In genomic region chr10:68095176-68095575, GRCh38 we compare ENCODE assay signal across 19 cellular contexts. TPM values are rescaled to one million over a fixed set of nuclear protein-coding genes. Genes with fewer than 3 reads are reported as not detected.
DNase-seq lines count a peak whose midpoint lies in the region; ATAC-seq and TF ChIP-seq lines count a peak whose summit lies in the region.
"Had no signal": no experiment of that assay in that cellular context is flagged by ENCODE, and none has a peak within 500 bp of the region (broad histone marks: within the 10 kb centered on the region; RNA-seq: fewer than 3 reads in every experiment).

No MANE protein-coding gene starts in this region.

- H3K27ac Mint-ChIP-seq in T-helper 17 cell, result peak overlapping the region; percentile 24
- H3K27ac Mint-ChIP-seq: activated CD4-positive, alpha-beta T cell treated with anti-CD3 and anti-CD28 coated beads for 36 hours; T-helper 1 cell treated with Interleukin-12 subunit alpha and Interleukin-12 subunit beta and Interleukin-4 antibody, amounts not matched to agents 30 μg/mL and 1 μg/mL, for 36 hours; type B pancreatic cell had no signal

- TF ChIP-seq CTCF in foreskin keratinocyte (conservative IDR thresholded peaks at IDR 0.05), result no peak

- H3K4me1 Mint-ChIP-seq in T-helper 17 cell, result no peaks in the 10 kb centered on the region
- H3K4me1 Mint-ChIP-seq: activated CD4-positive, alpha-beta T cell treated with anti-CD3 and anti-CD28 coated beads for 36 hours had no signal

- no peaks in the 10 kb centered on the region for H3K36me3 Mint-ChIP-seq in T-helper 17 cell (ENCODE audit: low read depth)
- H3K36me3 Mint-ChIP-seq: type B pancreatic cell had no signal

- H3K27me3 Mint-ChIP-seq in T-helper 17 cell, result no peaks in the 10 kb centered on the region
- H3K27me3 Mint-ChIP-seq: activated CD4-positive, alpha-beta T cell treated with anti-CD3 and anti-CD28 coated beads for 36 hours; type B pancreatic cell had no signal

- H3K4me3 Mint-ChIP-seq in T-helper 17 cell, result no peak overlapping the region
- H3K4me3 Mint-ChIP-seq: activated CD4-positive, alpha-beta T cell treated with anti-CD3 and anti-CD28 coated beads for 36 hours; activated T-cell treated with anti-CD3 and anti-CD28 coated beads, Interleukin-2, amount 50 U/mL, for 4 hours; T-helper 1 cell treated with Interleukin-12 subunit alpha and Interleukin-12 subunit beta and Interleukin-4 antibody, amounts not matched to agents 30 μg/mL and 1 μg/mL, for 36 hours; type B pancreatic cell had no signal

- H3K4me3 ChIP-seq in ACC112 (ENCODE audit: low read depth, low read length), result peak overlapping the region; percentile 44; the same call in 1 of the 2 replicates
- H3K4me3 ChIP-seq: hepatocyte had no signal

- no peak for ATAC-seq in T-helper 17 cell
- ATAC-seq in foreskin keratinocyte, result peak; percentile 62
- no peak for ATAC-seq in HG02884 (IDR thresholded peaks at IDR 0.05; ENCODE audit: unreplicated experiment)
- ATAC-seq in GM19023 (IDR thresholded peaks at IDR 0.05; ENCODE audit: unreplicated experiment), result no peak
- ATAC-seq: activated CD4-positive, alpha-beta T cell treated with anti-CD3 and anti-CD28 coated beads for 36 hours; activated T-cell treated with anti-CD3 and anti-CD28 coated beads, Interleukin-2, amount 50 U/mL, for 4 hours had no signal

- H3K79me2 ChIP-seq in ACC112 (ENCODE audit: control insufficient read depth, insufficient read depth, low read length, unreplicated experiment), result peaks cover 2% of the 10 kb centered on the region
- H3K79me2 ChIP-seq: hepatocyte had no signal

- H3K4me1 ChIP-seq in ACC112 (ENCODE audit: control insufficient read depth, insufficient read depth, low read length, unreplicated experiment), result peaks cover 55% of the 10 kb centered on the region
- H3K4me1 ChIP-seq in foreskin keratinocyte, result peaks cover 37% of the 10 kb centered on the region

- DNase-seq in HCEC 1CT, result peak; percentile 86
- DNase-seq in T-helper 17 cell, result no peak
- DNase-seq in foreskin keratinocyte, result peak in 1 of 2 donors; percentile 74
- DNase-seq in putamen (ENCODE audit: low spot score), result no peak
- DNase-seq in NCI-H345 treated with DMSO at 0.1 percent for 48 hours (lab: John Stamatoyannopoulos, UW; ENCODE audit: unreplicated experiment), result no peak
- DNase-seq: activated CD4-positive, alpha-beta T cell treated with anti-CD3 and anti-CD28 coated beads for 36 hours; activated T-cell treated with anti-CD3 and anti-CD28 coated beads, Interleukin-2, amount 50 U/mL, for 4 hours; amygdala; DMS79 treated with DMSO at 0.1 percent for 48 hours; effector CD4-positive, alpha-beta T cell; occipital lobe had no signal

- H3K36me3 ChIP-seq in ACC112 (ENCODE audit: insufficient read depth, low read length), result no peaks in the 10 kb centered on the region

- H3K27me3 ChIP-seq in ACC112 (ENCODE audit: insufficient read depth, low read length) (no peaks in the 10 kb centered on the region), foreskin keratinocyte (no peaks in the 10 kb centered on the region)
- H3K27me3 ChIP-seq: hepatocyte had no signal

- no peak overlapping the region for H2AFZ ChIP-seq in ACC112 (ENCODE audit: low read length, unreplicated experiment)
- H2AFZ ChIP-seq: hepatocyte had no signal

- H3K9me3 ChIP-seq in T-helper 17 cell (ENCODE audit: control insufficient read depth, low read length, poor library complexity, severe bottlenecking), result no peaks in the 10 kb centered on the region

- peak overlapping the region; percentile 91 for H3K27ac ChIP-seq in ACC112 (ENCODE audit: low read depth, low read length)
- peak overlapping the region; percentile 94 for H3K27ac ChIP-seq in foreskin keratinocyte
- H3K27ac ChIP-seq: hepatocyte had no signal

RNA-seq across cellular contexts. Expression of gene MYPN, which starts 14.1 kb away (rescaled TPM):
- total RNA-seq in T-helper 17 cell, result not detected
- 0.03 TPM in 1 of 2 replicates, not detected in the other for total RNA-seq in foreskin keratinocyte
- 0.01 TPM in 1 of 2 replicates, not detected in the other for polyA plus RNA-seq in foreskin keratinocyte
- total RNA-seq: activated CD4-positive, alpha-beta T cell treated with anti-CD3 and anti-CD28 coated beads for 36 hours; activated T-cell treated with anti-CD3 and anti-CD28 coated beads, Interleukin-2, amount 50 U/mL, for 4 hours; H1; hepatocyte; lung microvascular endothelial cell; occipital lobe had no signal
- polyA plus RNA-seq: H1, hepatocyte had no signal

RNA-seq across cellular contexts. Expression of gene HERC4, which starts 20.1 kb away (rescaled TPM):
- 10 to 100 TPM; 50.9 to 59.4 TPM for total RNA-seq in T-helper 17 cell
- total RNA-seq in foreskin keratinocyte, result 34.8 and 39.1 TPM in 2 replicates
- 10.6 and 12.3 TPM in 2 replicates for polyA plus RNA-seq in foreskin keratinocyte
